ENCODE assay signal across 8 cellular contexts in the genomic region with DNA sequence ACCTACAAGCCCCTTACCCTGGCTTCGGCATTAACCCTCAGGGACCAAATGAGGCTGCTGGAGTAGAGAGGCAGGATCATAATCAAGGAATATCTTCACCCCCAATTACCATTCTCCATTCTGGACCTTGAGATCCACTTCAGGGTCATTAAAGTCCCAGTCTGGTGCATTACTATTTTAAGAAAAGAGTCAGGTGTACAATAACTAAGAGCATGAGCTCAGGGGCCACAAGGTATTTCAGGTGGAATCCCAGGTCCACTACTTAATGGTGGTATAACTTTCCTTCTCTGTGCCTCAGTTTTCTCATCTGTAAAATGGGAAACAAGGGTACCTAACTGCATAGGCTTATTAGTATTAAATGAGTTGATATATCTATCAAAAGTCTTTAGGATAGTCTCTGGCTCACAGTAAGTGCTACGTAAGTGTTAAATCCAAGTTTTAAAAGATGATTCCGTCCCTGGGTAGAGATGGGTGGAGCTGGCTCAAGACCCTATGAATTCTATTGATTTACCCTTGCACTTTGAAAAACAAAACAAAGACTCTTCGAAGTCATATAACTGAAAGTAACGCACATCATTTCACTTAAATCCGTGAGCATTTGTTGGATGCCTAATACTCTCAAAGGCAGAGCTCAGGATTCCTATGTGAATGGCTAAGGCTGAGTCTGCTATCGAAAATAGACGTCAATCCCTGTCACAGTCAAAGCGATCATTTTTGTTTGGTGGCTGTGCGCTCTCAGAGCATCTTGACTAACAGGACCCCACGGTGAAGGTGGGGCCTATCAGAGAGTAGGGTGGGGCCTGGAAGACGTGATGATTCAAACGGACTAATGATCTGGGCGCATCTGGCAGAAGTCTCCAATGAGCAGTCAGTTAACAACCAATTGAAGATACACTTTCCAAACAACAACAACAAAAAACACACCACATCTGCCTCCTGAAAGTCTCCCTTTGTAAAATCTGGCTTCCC. TPM values are rescaled to one million over a fixed set of nuclear protein-coding genes. Genes with fewer than 3 reads are reported as not detected.
DNase-seq lines count a peak whose midpoint lies in the region; ATAC-seq and TF ChIP-seq lines count a peak whose summit lies in the region.

No MANE protein-coding gene starts in this region.

- H2AFZ ChIP-seq in Loucy (ENCODE audit: low read length) = peak overlapping the region; percentile 93
- H2AFZ ChIP-seq in mammary epithelial cell (ENCODE audit: low read depth, low read length) = peak overlapping the region; percentile 94

- H3F3A ChIP-seq in DOHH2 (ENCODE audit: control insufficient read depth, insufficient read depth) (peaks cover 24% of the 10 kb centered on the region), Loucy (ENCODE audit: low read depth) (peaks cover 3% of the 10 kb centered on the region; the same call in 1 of the 2 replicates)

- no peak for ATAC-seq in GM21786 (IDR thresholded peaks at IDR 0.05; ENCODE audit: unreplicated experiment)

- peak overlapping the region; percentile 98 for H3K4me2 ChIP-seq in DOHH2 (ENCODE audit: low read length)
- H3K4me2 ChIP-seq in Loucy (ENCODE audit: low read depth, low read length, poor library complexity, severe bottlenecking) = peak overlapping the region; percentile 78
- peak overlapping the region; percentile 90 for H3K4me2 ChIP-seq in mammary epithelial cell (ENCODE audit: insufficient read depth, low read depth, low read length)

- CTCF ChIA-PET in mammary epithelial cell (lab: Charles Lee; ENCODE audit: low non-redundant PET) = no interaction called here

- H3K9me2 ChIP-seq in DOHH2 (replicated peaks; ENCODE audit: control insufficient read depth, low read length) = no peaks in the 10 kb centered on the region
- H3K9me2 ChIP-seq in Loucy (replicated peaks; ENCODE audit: low read depth, low read length) = no peaks in the 10 kb centered on the region

- H3K9ac ChIP-seq in Loucy (ENCODE audit: low read depth, low read length, poor library complexity, severe bottlenecking) = peak overlapping the region; percentile 98
- H3K9ac ChIP-seq in mammary epithelial cell (ENCODE audit: insufficient read depth, low read length) = peak overlapping the region; percentile 81
- peak overlapping the region; percentile 71 to 90 for H3K9ac ChIP-seq in mucosa of rectum (ENCODE audit: low read depth in 1 of 2, low read length in 2 of 2)

- H3K36me3 ChIP-seq in DOHH2 (ENCODE audit: control insufficient read depth, low read length) = peaks cover 35% of the 10 kb centered on the region
- 0 out of 2 replicates have a peak, but pooled peaks cover 2% of the 10 kb centered on the region for H3K36me3 ChIP-seq in Loucy (ENCODE audit: insufficient read depth, low read length)
- no peaks in the 10 kb centered on the region for H3K36me3 ChIP-seq in mammary epithelial cell (ENCODE audit: insufficient read depth, low read length)
- peaks cover 0 to 5% of the 10 kb centered on the region in 2 donors for H3K36me3 ChIP-seq in mucosa of rectum (ENCODE audit: control insufficient read depth in 2 of 2, insufficient read depth in 2 of 2, low read length in 2 of 2)

- dilution Hi-C loops in mammary epithelial cell (cut with HindIII; ENCODE audit: low sequenced_read_pairs) = no loop called here

- DNase-seq in mammary epithelial cell (no peak), hippocampal formation (lab: John Stamatoyannopoulos, UW) (no peak), activated gamma-delta T cell treated with Interleukin-2 at 50 U/mL for 16 hours (no peak)
- no peak for DNase-seq in activated CD4-positive, alpha-beta T cell treated with anti-CD3 and anti-CD28 coated beads, Interleukin-2, amount 50 U/mL, for 1 hour

- TF ChIP-seq CTCF in DOHH2 (IDR thresholded peaks at IDR 0.05; ENCODE audit: low read depth, low read length, poor library complexity, severe bottlenecking) (no peak), Loucy (conservative IDR thresholded peaks at IDR 0.05; ENCODE audit: low read length) (no peak), mammary epithelial cell (conservative IDR thresholded peaks at IDR 0.05 in 1 of 2, IDR thresholded peaks at IDR 0.05 in 1 of 2; ENCODE audit: extremely low read depth in 1 of 2, insufficient read depth in 1 of 2, low read depth in 1 of 2, low read length in 2 of 2) (no peak)

- H3K9me3 ChIP-seq in DOHH2 (ENCODE audit: control insufficient read depth, insufficient read depth, low read length) = no peaks in the 10 kb centered on the region
- no peaks in the 10 kb centered on the region for H3K9me3 ChIP-seq in Loucy (ENCODE audit: insufficient read depth, low read depth, low read length)
- H3K9me3 ChIP-seq in mammary epithelial cell (replicated peaks; ENCODE audit: insufficient read depth, low read length) = no peaks in the 10 kb centered on the region
- no peaks in the 10 kb centered on the region for H3K9me3 ChIP-seq in mucosa of rectum (ENCODE audit: control insufficient read depth in 2 of 2, low read length in 2 of 2)

- H3K4me3 ChIP-seq in DOHH2 (ENCODE audit: low read length) = peak overlapping the region; percentile 89
- peak overlapping the region; percentile 80 for H3K4me3 ChIP-seq in Loucy (ENCODE audit: low read length, poor library complexity, severe bottlenecking)
- H3K4me3 ChIP-seq in mammary epithelial cell (replicated peaks in 1 of 3; ENCODE audit: insufficient read depth in 1 of 3, low read depth in 2 of 3, low read length in 3 of 3) = peak overlapping the region; percentile 52 to 90 (median 66)
- H3K4me3 ChIP-seq in mucosa of rectum (ENCODE audit: low read length in 2 of 2) = peak overlapping the region; percentile 75 to 82

- in situ Hi-C loops in mammary epithelial cell (cut with MboI; ENCODE audit: low sequenced_read_pairs in 2 of 2) = no loop called here

- 69% methylated on average over 14 of the region's 14 CpGs for WGBS in mammary epithelial cell (ENCODE audit: low coverage, missing lambda C conversion rate)

- H3K27ac ChIP-seq in DOHH2 (ENCODE audit: low read depth, low read length) (peak overlapping the region; percentile 73), mammary epithelial cell (ENCODE audit: insufficient read depth, low read depth, low read length) (peak overlapping the region; percentile 87), mucosa of rectum (ENCODE audit: low read depth in 2 of 2, low read length in 2 of 2) (peak overlapping the region; percentile 97 to 98)

- peaks cover 30% of the 10 kb centered on the region for H4K20me1 ChIP-seq in DOHH2 (ENCODE audit: control insufficient read depth, insufficient read depth, low read depth, low read length)
- peaks cover 31% of the 10 kb centered on the region for H4K20me1 ChIP-seq in Loucy (ENCODE audit: insufficient read depth, low read length, poor library complexity, severe bottlenecking)
- H4K20me1 ChIP-seq in mammary epithelial cell (ENCODE audit: insufficient read depth, low read length) = no peaks in the 10 kb centered on the region

- H3K27me3 ChIP-seq in DOHH2 (ENCODE audit: control insufficient read depth, low read length) (0 out of 2 replicates have a peak, but pooled peaks cover 3% of the 10 kb centered on the region), Loucy (ENCODE audit: insufficient read depth, low read length, poor library complexity, severe bottlenecking) (no peaks in the 10 kb centered on the region), mammary epithelial cell (ENCODE audit: insufficient read depth, low read length) (no peaks in the 10 kb centered on the region), mucosa of rectum (ENCODE audit: control insufficient read depth in 2 of 2, insufficient read depth in 2 of 2, low read length in 2 of 2) (no peaks in the 10 kb centered on the region)

- H3K4me1 ChIP-seq in DOHH2 (ENCODE audit: control insufficient read depth, low read length) = peaks cover 33% of the 10 kb centered on the region
- peaks cover 28% of the 10 kb centered on the region for H3K4me1 ChIP-seq in Loucy (ENCODE audit: insufficient read depth, low read length, poor library complexity, severe bottlenecking)
- peaks cover 15% of the 10 kb centered on the region for H3K4me1 ChIP-seq in mammary epithelial cell (ENCODE audit: insufficient read depth, low read length)
- peaks cover 14 to 22% of the 10 kb centered on the region in 2 donors for H3K4me1 ChIP-seq in mucosa of rectum (ENCODE audit: control insufficient read depth in 2 of 2, insufficient read depth in 2 of 2, low read length in 2 of 2)

- TSS peak; percentile 84 for BruUV-seq in mammary epithelial cell (replicated peaks; lab: Mats Ljungman, UMichigan)

- intact Hi-C loops in mammary epithelial cell (cut with micrococcal nuclease) = loop anchor here (1.0 kb wide), 1 partner anchor 62 kb away; a partner anchor contains a TSS

- H3K79me2 ChIP-seq in DOHH2 (ENCODE audit: control insufficient read depth, low read length) (peaks cover 41% of the 10 kb centered on the region), Loucy (ENCODE audit: insufficient read depth, low read length) (peaks cover 40% of the 10 kb centered on the region), mammary epithelial cell (ENCODE audit: insufficient read depth, low read length) (peaks cover 37% of the 10 kb centered on the region)

RNA-seq across cellular contexts. Expression of a gene that starts 1.0 kb away (rescaled TPM):
- total RNA-seq in mammary epithelial cell = 100 to 1,000 TPM in 1 of 2 donors, 10 to 100 TPM in 1; 94.5 to 160 TPM
- 46.3 TPM for polyA plus RNA-seq in mammary epithelial cell
- polyA minus RNA-seq in mammary epithelial cell = 93.5 TPM

RNA-seq across cellular contexts. Expression of a gene that starts 24.3 kb away (rescaled TPM):
- 10 to 100 TPM; 38.4 to 41.2 TPM for total RNA-seq in mammary epithelial cell
- polyA plus RNA-seq in mammary epithelial cell = 34.9 TPM
- polyA minus RNA-seq in mammary epithelial cell = 71.2 TPM
